19 cellular contexts compared by ENCODE assay signal in the genomic region with DNA sequence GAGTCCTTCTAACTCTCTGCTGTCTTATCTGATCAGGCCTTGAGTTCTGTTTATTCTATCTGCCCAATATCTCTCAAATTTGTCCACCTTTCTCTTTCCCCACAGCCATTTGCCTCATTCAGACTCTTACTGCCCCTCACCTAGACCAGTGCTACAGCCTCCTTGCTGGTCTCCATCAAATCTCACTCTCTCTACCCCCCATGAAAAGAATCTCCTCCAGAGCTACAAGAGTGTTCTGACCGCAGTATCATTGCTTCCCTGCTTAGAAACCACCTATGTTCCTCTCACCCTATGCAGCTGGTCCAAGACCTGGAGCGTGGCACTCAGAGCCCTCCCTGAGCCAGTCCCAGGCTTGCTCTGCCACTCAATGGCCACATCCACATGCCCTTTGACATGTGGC.
DNase-seq lines count a peak whose midpoint lies in the region; ATAC-seq and TF ChIP-seq lines count a peak whose summit lies in the region.
"Had no signal": no experiment of that assay in that cellular context is flagged by ENCODE, and none has a peak within 500 bp of the region (broad histone marks: within the 10 kb centered on the region; RNA-seq: fewer than 3 reads in every experiment).

No MANE protein-coding gene starts in this region.

- peaks cover 5% of the 10 kb centered on the region for H3K9me3 Mint-ChIP-seq in activated T-helper 2 cell treated with anti-CD3 and anti-CD28 coated beads, Interferon-gamma antibody, Interleukin-2, Interleukin-4, amounts not matched to agents 10 μg/mL and 5 μg/mL and 100 μg/mL, durations not matched to agents 14 hours and 24 hours and 36 hours
- peaks cover 4% of the 10 kb centered on the region for H3K9me3 Mint-ChIP-seq in mesothelial cell of epicardium
- no peaks in the 10 kb centered on the region for H3K9me3 Mint-ChIP-seq in stimulated activated naive B cell treated with anti-CD40 and anti-IgM and Interleukin-4, amounts not matched to agents 10 μg/mL and 1 μg/mL and 100 μg/mL, for 72 hours
- H3K9me3 Mint-ChIP-seq: natural killer cell had no signal

- H3K27ac ChIP-seq in HEK293 (ENCODE audit: extremely low read depth, low read depth, low read length): peak overlapping the region; percentile 20; the same call in 1 of the 2 replicates

- no peaks in the 10 kb centered on the region for H3K27me3 Mint-ChIP-seq in activated T-helper 2 cell treated with anti-CD3 and anti-CD28 coated beads, Interferon-gamma antibody, Interleukin-2, Interleukin-4, amounts not matched to agents 10 μg/mL and 5 μg/mL and 100 μg/mL, durations not matched to agents 14 hours and 24 hours and 36 hours (ENCODE audit: low read depth)
- H3K27me3 Mint-ChIP-seq in mesothelial cell of epicardium (ENCODE audit: low read depth): no peaks in the 10 kb centered on the region
- no peaks in the 10 kb centered on the region for H3K27me3 Mint-ChIP-seq in stimulated activated naive B cell treated with anti-CD40 and anti-IgM and Interleukin-4, amounts not matched to agents 10 μg/mL and 1 μg/mL and 100 μg/mL, for 72 hours
- H3K27me3 Mint-ChIP-seq: activated naive CD4-positive, alpha-beta T cell treated with anti-CD3 and anti-CD28 coated beads, Interleukin-2, amount 50 U/mL, for 24 hours had no signal

- no peak overlapping the region for H3K4me3 ChIP-seq in HEK293 (ENCODE audit: low read depth, low read length)
- H3K4me3 ChIP-seq: coronary artery had no signal

- intact Hi-C loops in activated T-helper 2 cell treated with anti-CD3 and anti-CD28 coated beads, Interferon-gamma antibody, Interleukin-2, Interleukin-4, amounts not matched to agents 10 μg/mL and 5 μg/mL and 100 μg/mL, durations not matched to agents 14 hours and 24 hours and 36 hours (cut with micrococcal nuclease): no loop called here

- ATAC-seq in stimulated activated naive B cell treated with anti-CD40 and anti-IgM and Interleukin-4, amounts not matched to agents 10 μg/mL and 1 μg/mL and 100 μg/mL, for 72 hours (replicated peaks): no peak
- ATAC-seq in GM19397 (IDR thresholded peaks at IDR 0.05; ENCODE audit: unreplicated experiment): no peak
- ATAC-seq: natural killer cell had no signal

- no peak overlapping the region for H3K4me3 Mint-ChIP-seq in activated T-helper 2 cell treated with anti-CD3 and anti-CD28 coated beads, Interferon-gamma antibody, Interleukin-2, Interleukin-4, amounts not matched to agents 10 μg/mL and 5 μg/mL and 100 μg/mL, durations not matched to agents 14 hours and 24 hours and 36 hours (ENCODE audit: low read depth)
- no peak overlapping the region for H3K4me3 Mint-ChIP-seq in mesothelial cell of epicardium
- H3K4me3 Mint-ChIP-seq in stimulated activated naive B cell treated with anti-CD40 and anti-IgM and Interleukin-4, amounts not matched to agents 10 μg/mL and 1 μg/mL and 100 μg/mL, for 72 hours: peak overlapping the region; percentile 0 to 3
- H3K4me3 Mint-ChIP-seq: activated naive CD4-positive, alpha-beta T cell treated with anti-CD3 and anti-CD28 coated beads, Interleukin-2, amount 50 U/mL, for 24 hours; natural killer cell had no signal

- POLR2A ChIA-PET in HEK293 (lab: Yijun Ruan, JAX): no interaction called here

- CTCF ChIA-PET in HEK293 (lab: Yijun Ruan, JAX): interaction anchor here (1.1 kb wide), 1 partner anchor 21 kb away, joined by 4 read pairs; no protein-coding TSS in a partner anchor

- TF ChIP-seq CTCF in HEK293 (tag by site-specific recombination; IDR thresholded peaks at IDR 0.05): no peak
- TF ChIP-seq CTCF in mesothelial cell of epicardium (IDR thresholded peaks at IDR 0.05; ENCODE audit: unreplicated experiment): no peak

- no peaks in the 10 kb centered on the region for H3K9me3 ChIP-seq in HEK293 (ENCODE audit: control insufficient read depth, insufficient read depth, low read depth, low read length)

- peak overlapping the region; percentile 1 for H3K27ac Mint-ChIP-seq in activated T-helper 2 cell treated with anti-CD3 and anti-CD28 coated beads, Interferon-gamma antibody, Interleukin-2, Interleukin-4, amounts not matched to agents 10 μg/mL and 5 μg/mL and 100 μg/mL, durations not matched to agents 14 hours and 24 hours and 36 hours
- H3K27ac Mint-ChIP-seq in mesothelial cell of epicardium: peak overlapping the region; percentile 96
- peak overlapping the region; percentile 85 for H3K27ac Mint-ChIP-seq in stimulated activated naive B cell treated with anti-CD40 and anti-IgM and Interleukin-4, amounts not matched to agents 10 μg/mL and 1 μg/mL and 100 μg/mL, for 72 hours
- H3K27ac Mint-ChIP-seq: natural killer cell had no signal

- H3K36me3 ChIP-seq in HEK293 (ENCODE audit: control insufficient read depth in 2 of 2, insufficient read depth in 1 of 2, low read length in 2 of 2): no peaks in the 10 kb centered on the region

- H3K4me1 Mint-ChIP-seq in activated T-helper 2 cell treated with anti-CD3 and anti-CD28 coated beads, Interferon-gamma antibody, Interleukin-2, Interleukin-4, amounts not matched to agents 10 μg/mL and 5 μg/mL and 100 μg/mL, durations not matched to agents 14 hours and 24 hours and 36 hours (ENCODE audit: low read depth): peaks cover 46% of the 10 kb centered on the region
- H3K4me1 Mint-ChIP-seq in mesothelial cell of epicardium: peaks cover 58% of the 10 kb centered on the region
- H3K4me1 Mint-ChIP-seq in stimulated activated naive B cell treated with anti-CD40 and anti-IgM and Interleukin-4, amounts not matched to agents 10 μg/mL and 1 μg/mL and 100 μg/mL, for 72 hours: peaks cover 64 to 90% of the 10 kb centered on the region in 2 donors

- peaks cover 2% of the 10 kb centered on the region for H3K36me3 Mint-ChIP-seq in activated T-helper 2 cell treated with anti-CD3 and anti-CD28 coated beads, Interferon-gamma antibody, Interleukin-2, Interleukin-4, amounts not matched to agents 10 μg/mL and 5 μg/mL and 100 μg/mL, durations not matched to agents 14 hours and 24 hours and 36 hours (ENCODE audit: low read depth)
- H3K36me3 Mint-ChIP-seq in mesothelial cell of epicardium: no peaks in the 10 kb centered on the region
- no peaks in the 10 kb centered on the region for H3K36me3 Mint-ChIP-seq in stimulated activated naive B cell treated with anti-CD40 and anti-IgM and Interleukin-4, amounts not matched to agents 10 μg/mL and 1 μg/mL and 100 μg/mL, for 72 hours
- H3K36me3 Mint-ChIP-seq: activated naive CD4-positive, alpha-beta T cell treated with anti-CD3 and anti-CD28 coated beads, Interleukin-2, amount 50 U/mL, for 24 hours; natural killer cell had no signal

- no peak for DNase-seq in activated T-helper 2 cell treated with anti-CD3 and anti-CD28 coated beads, Interferon-gamma antibody, Interleukin-2, Interleukin-4, amounts not matched to agents 10 μg/mL and 5 μg/mL and 100 μg/mL, durations not matched to agents 14 hours and 24 hours and 36 hours (ENCODE audit: low spot score)
- DNase-seq in mesothelial cell of epicardium (ENCODE audit: low spot score in 2 of 2, unreplicated experiment in 2 of 2) (no peak), SK-N-DZ (ENCODE audit: low spot score) (no peak)
- no peak for DNase-seq in stimulated activated naive B cell treated with anti-CD40 and anti-IgM and Interleukin-4, amounts not matched to agents 10 μg/mL and 1 μg/mL and 100 μg/mL, for 72 hours
- DNase-seq in stimulated activated naive CD4-positive, alpha-beta T cell (lab: John Stamatoyannopoulos, UW): no peak
- DNase-seq: activated CD4-positive, alpha-beta T cell treated with anti-CD3 and anti-CD28 coated beads, Interleukin-2, amount 50 U/mL, for 1 hour; DMS79 treated with DMSO at 0.1 percent for 48 hours; Karpas-422; kidney glomerular epithelial cell; natural killer cell; NCI-H1048; NCI-H2029 treated with DMSO at 0.1 percent for 48 hours; NCI-H446 treated with DMSO at 0.1 percent for 48 hours; small intestine; stimulated activated CD4-positive, alpha-beta T cell treated with anti-CD3 and anti-CD28 coated beads, Interleukin-4, amount 100 ng/mL, for 4 hours had no signal

- H3K4me1 ChIP-seq in HEK293 (ENCODE audit: control insufficient read depth, insufficient read depth, low read length): peaks cover 12% of the 10 kb centered on the region

TF ChIP-seq in HEK293, 187 proteins besides CTCF, POLR2A, EP300 and RAD21:
- TF ChIP-seq ZSCAN16 (tag by site-specific recombination; IDR thresholded peaks at IDR 0.05): peak; percentile 80; the same call in 1 of the 2 replicates
- TF ChIP-seq ZNF114 (tag by site-specific recombination; IDR thresholded peaks at IDR 0.05): no peak

Comparison
In these comparisons a context has a peak if more than half of its experiments do, and no peak if none do; other contexts are left out.
1. H3K27ac Mint-ChIP-seq: peak in every context shown above with its lines; median percentile 96 in mesothelial cell of epicardium; 85 in stimulated activated naive B cell treated with anti-CD40 and anti-IgM and Interleukin-4, amounts not matched to agents 10 μg/mL and 1 μg/mL and 100 μg/mL, for 72 hours; 1 in activated T-helper 2 cell treated with anti-CD3 and anti-CD28 coated beads, Interferon-gamma antibody, Interleukin-2, Interleukin-4, amounts not matched to agents 10 μg/mL and 5 μg/mL and 100 μg/mL, durations not matched to agents 14 hours and 24 hours and 36 hours.
2. H3K4me3 Mint-ChIP-seq: peak in stimulated activated naive B cell treated with anti-CD40 and anti-IgM and Interleukin-4, amounts not matched to agents 10 μg/mL and 1 μg/mL and 100 μg/mL, for 72 hours (2 of 2); none in activated T-helper 2 cell treated with anti-CD3 and anti-CD28 coated beads, Interferon-gamma antibody, Interleukin-2, Interleukin-4, amounts not matched to agents 10 μg/mL and 5 μg/mL and 100 μg/mL, durations not matched to agents 14 hours and 24 hours and 36 hours (single experiment) and mesothelial cell of epicardium (single experiment).